ENCODE assay signal across 13 cellular contexts in the genomic region with DNA sequence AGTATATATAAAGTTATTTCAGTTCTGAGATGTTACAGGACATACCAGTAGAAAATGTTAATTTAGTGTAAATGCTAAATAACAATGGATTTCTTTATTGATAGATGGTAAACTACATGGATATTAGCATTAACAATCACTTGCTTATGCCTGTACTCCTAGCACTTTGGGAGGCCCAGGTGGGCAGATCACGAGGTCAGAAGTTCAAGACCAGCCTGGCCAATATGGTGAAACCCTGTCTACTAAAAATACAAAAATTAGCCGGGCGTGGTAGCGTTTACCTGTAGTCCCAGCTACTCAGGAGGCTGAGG. TPM values are rescaled to one million over a fixed set of nuclear protein-coding genes. Genes with fewer than 3 reads are reported as not detected.
A peak's percentile ranks its signal among the peaks of the same experiment; 100 is the strongest.
DNase-seq lines count a peak whose midpoint lies in the region; ATAC-seq and TF ChIP-seq lines count a peak whose summit lies in the region.
"Not testable (repeated sequence)": the region's sequence is repeated elsewhere in the genome, so short reads cannot be mapped to it uniquely, and the experiment has no call there.
"Had no signal": no experiment of that assay in that cellular context is flagged by ENCODE, and none has a peak within 500 bp of the region (broad histone marks: within the 10 kb centered on the region; RNA-seq: fewer than 3 reads in every experiment).

No MANE protein-coding gene starts in this region.

- not testable (repeated sequence) for H3K27me3 Mint-ChIP-seq in GM23338 (ENCODE audit: insufficient read depth, low read depth, poor library complexity); glutamatergic neuron (ENCODE audit: unreplicated experiment)

- H2AFZ ChIP-seq in GM23338; MM.1S (ENCODE audit: low read length); mammary epithelial cell (ENCODE audit: low read depth, low read length); neural cell (ENCODE audit: low read depth, low read length): not testable (repeated sequence)

- not testable (repeated sequence) for BruUV-seq in mammary epithelial cell (replicated peaks; lab: Mats Ljungman, UMichigan)

- not testable (repeated sequence) for TF ChIP-seq EP300 in neural cell (conservative IDR thresholded peaks at IDR 0.05; ENCODE audit: poor library complexity, severe bottlenecking)

- 73% methylated on average over 4 of the region's 4 CpGs for WGBS in mammary epithelial cell (ENCODE audit: low coverage, missing lambda C conversion rate)

- CTCF ChIA-PET in mammary epithelial cell (lab: Charles Lee; ENCODE audit: low non-redundant PET), result interaction anchor here (0.6 to 0.7 kb wide), 5 partner anchors 10 to 318 kb away, joined by 3 to 5 read pairs (median 3); no protein-coding TSS in a partner anchor

- dilution Hi-C loops in mammary epithelial cell (cut with HindIII; ENCODE audit: low sequenced_read_pairs), result loop anchor here (10.0 kb wide), 1 partner anchor 238 kb away; no protein-coding TSS in a partner anchor

- H3K4me3 ChIP-seq in GM23338; MM.1S (ENCODE audit: low read length); mammary epithelial cell (replicated peaks in 1 of 3; ENCODE audit: insufficient read depth in 1 of 3, low read depth in 2 of 3, low read length in 3 of 3); neural cell (ENCODE audit: low read length): not testable (repeated sequence)

- not testable (repeated sequence) for H3K9me3 ChIP-seq in MM.1S (replicated peaks; ENCODE audit: insufficient read depth, low read length); mammary epithelial cell (replicated peaks; ENCODE audit: insufficient read depth, low read length); neural cell (ENCODE audit: low read length)

- H3K4me1 Mint-ChIP-seq in GM23338, result peaks cover 36% of the 10 kb centered on the region
- not testable (repeated sequence) for H3K4me1 Mint-ChIP-seq in glutamatergic neuron (ENCODE audit: low read depth, unreplicated experiment)

- not testable (repeated sequence) for TF ChIP-seq RAD21 in neural cell (conservative IDR thresholded peaks at IDR 0.05)

- H3K4me3 Mint-ChIP-seq in GM23338; glutamatergic neuron (ENCODE audit: unreplicated experiment): not testable (repeated sequence)

- not testable (repeated sequence) for ATAC-seq in GM23338

- peak overlapping the region; percentile 95; the same call in 1 of the 2 replicates for H3K27ac Mint-ChIP-seq in GM23338
- not testable (repeated sequence) for H3K27ac Mint-ChIP-seq in glutamatergic neuron (ENCODE audit: unreplicated experiment)

- H3K36me3 Mint-ChIP-seq in GM23338 (ENCODE audit: low read depth); glutamatergic neuron (ENCODE audit: unreplicated experiment): not testable (repeated sequence)

- H3K4me2 ChIP-seq in GM23338; neural cell (ENCODE audit: low read length): not testable (repeated sequence)
- H3K4me2 ChIP-seq in MM.1S (ENCODE audit: low read depth, low read length) (0 out of 2 replicates have a peak overlapping the region, but pooled peaks have one; percentile 5), mammary epithelial cell (ENCODE audit: insufficient read depth, low read depth, low read length) (peak overlapping the region; percentile 53)

- intact Hi-C loops in mammary epithelial cell (cut with micrococcal nuclease), result not testable (repeated sequence)

- TF ChIP-seq CTCF in C4-2B (conservative IDR thresholded peaks at IDR 0.05), result peak; percentile 24
- TF ChIP-seq CTCF in GM23338 (conservative IDR thresholded peaks at IDR 0.05; ENCODE audit: low read depth in 2 of 2); MM.1S (IDR thresholded peaks at IDR 0.05; ENCODE audit: low read length); mammary epithelial cell (conservative IDR thresholded peaks at IDR 0.05 in 1 of 2, IDR thresholded peaks at IDR 0.05 in 1 of 2; ENCODE audit: extremely low read depth in 1 of 2, insufficient read depth in 1 of 2, low read depth in 1 of 2, low read length in 2 of 2): not testable (repeated sequence)
- peak; percentile 21; the same call in 1 of the 2 replicates for TF ChIP-seq CTCF in VCaP (conservative IDR thresholded peaks at IDR 0.05)
- TF ChIP-seq CTCF in glutamatergic neuron (IDR thresholded peaks at IDR 0.05; ENCODE audit: partially characterized antibody, unreplicated experiment), result peak; percentile 39
- TF ChIP-seq CTCF in neural cell (IDR thresholded peaks at IDR 0.05; ENCODE audit: poor library complexity, severe bottlenecking), result peak; percentile 4

- peaks cover 25% of the 10 kb centered on the region for H3K4me1 ChIP-seq in GM23338 (ENCODE audit: insufficient read depth)
- H3K4me1 ChIP-seq in MM.1S (ENCODE audit: low read length); mammary epithelial cell (ENCODE audit: insufficient read depth, low read length): not testable (repeated sequence)

- in situ Hi-C loops in mammary epithelial cell (cut with MboI; ENCODE audit: low sequenced_read_pairs in 2 of 2), result not testable (repeated sequence)

- H3K27ac ChIP-seq in C4-2B; MM.1S (ENCODE audit: low read length); VCaP; mammary epithelial cell (ENCODE audit: insufficient read depth, low read depth, low read length); neural cell (ENCODE audit: low read length): not testable (repeated sequence)
- H3K27ac ChIP-seq in GM23338 (ENCODE audit: low read depth), result peak overlapping the region; percentile 20; the same call in 1 of the 2 replicates

- not testable (repeated sequence) for H3K36me3 ChIP-seq in GM23338 (ENCODE audit: insufficient read depth); MM.1S (replicated peaks; ENCODE audit: insufficient read depth, low read length); mammary epithelial cell (ENCODE audit: insufficient read depth, low read length); neural cell (ENCODE audit: insufficient read depth, low read length)

- not testable (repeated sequence) for H3K27me3 ChIP-seq in GM23338 (ENCODE audit: insufficient read depth); MM.1S (replicated peaks; ENCODE audit: insufficient read depth, low read length); mammary epithelial cell (ENCODE audit: insufficient read depth, low read length); neural cell (ENCODE audit: insufficient read depth, low read depth, low read length)

- not testable (repeated sequence) for H4K20me1 ChIP-seq in GM23338 (replicated peaks; ENCODE audit: insufficient read depth); MM.1S (ENCODE audit: insufficient read depth, low read length); mammary epithelial cell (ENCODE audit: insufficient read depth, low read length); neural cell (ENCODE audit: insufficient read depth)

- DNase-seq in GM23338 (ENCODE audit: low spot score); MM.1S; mammary epithelial cell; glutamatergic neuron: not testable (repeated sequence)

- H3K9ac ChIP-seq in MM.1S (ENCODE audit: low read length); mammary epithelial cell (ENCODE audit: insufficient read depth, low read length); neural cell (ENCODE audit: low read length): not testable (repeated sequence)

- peaks cover 90% of the 10 kb centered on the region for H3K79me2 ChIP-seq in GM23338 (replicated peaks; ENCODE audit: insufficient read depth)
- H3K79me2 ChIP-seq in MM.1S (ENCODE audit: low read length), result peaks cover 93% of the 10 kb centered on the region
- H3K79me2 ChIP-seq in mammary epithelial cell (ENCODE audit: insufficient read depth, low read length), result peaks cover 90% of the 10 kb centered on the region
- H3K79me2 ChIP-seq in neural cell (replicated peaks; ENCODE audit: insufficient read depth, low read length), result peaks cover 80% of the 10 kb centered on the region

- H3F3A ChIP-seq in GM23338 (replicated peaks; ENCODE audit: low read depth); MM.1S (ENCODE audit: insufficient read depth, low read length); neural cell (ENCODE audit: insufficient read depth, low read length, poor library complexity, severe bottlenecking): not testable (repeated sequence)

- not testable (repeated sequence) for H3K9me3 Mint-ChIP-seq in GM23338; glutamatergic neuron (ENCODE audit: unreplicated experiment)

- not testable (repeated sequence) for H3K9me2 ChIP-seq in GM23338 (ENCODE audit: insufficient read depth); MM.1S (replicated peaks; ENCODE audit: insufficient read depth, low read length); neural cell (ENCODE audit: insufficient read depth, low read length)

RNA-seq across cellular contexts. Expression of a gene that starts 9.7 kb away (rescaled TPM):
- 102 and 109 TPM in 2 replicates for total RNA-seq in GM23338 (2014; rRNA removed; shearing (Covaris generic))
- polyA plus RNA-seq in GM23338 (2016; fragmentation: Nextera tagmentation; extraction: Ambion mirVana), result 88.5 and 104 TPM in 2 replicates
- 10 to 100 TPM; 52.8 to 96.7 TPM for total RNA-seq in mammary epithelial cell
- polyA plus RNA-seq in mammary epithelial cell, result 71.7 TPM
- polyA minus RNA-seq in mammary epithelial cell, result 77.7 TPM
- 34.0 TPM for total RNA-seq in glutamatergic neuron (ENCODE audit: unreplicated experiment)
- polyA plus RNA-seq in neural cell, result 126 and 136 TPM in 2 replicates
- polyA minus RNA-seq in neural cell, result 159 and 172 TPM in 2 replicates

RNA-seq across cellular contexts. Expression of a gene that starts 9.8 kb away (rescaled TPM):
- not detected in 2 replicates for total RNA-seq in GM23338 (2014; rRNA removed; shearing (Covaris generic))
- polyA plus RNA-seq in GM23338 (2016; fragmentation: Nextera tagmentation; extraction: Ambion mirVana), result not detected in 2 replicates
- total RNA-seq in mammary epithelial cell, result not detected
- 0.03 TPM for polyA plus RNA-seq in mammary epithelial cell
- not detected for polyA minus RNA-seq in mammary epithelial cell
- total RNA-seq in glutamatergic neuron (ENCODE audit: unreplicated experiment), result not detected
- not detected in 2 replicates for polyA plus RNA-seq in neural cell
- polyA minus RNA-seq in neural cell, result 0.81 TPM in 1 of 2 replicates, not detected in the other
- total RNA-seq: H4, PC-3, Right ventricle myocardium superior, RPMI7951, SJSA1 had no signal

RNA-seq across cellular contexts. Expression of a gene that starts 24.0 kb away (rescaled TPM):
- total RNA-seq in GM23338 (2014; rRNA removed; shearing (Covaris generic)), result not detected in 2 replicates
- polyA plus RNA-seq in GM23338 (2016; fragmentation: Nextera tagmentation; extraction: Ambion mirVana) (not detected in 2 replicates), mammary epithelial cell (not detected), neural cell (not detected in 2 replicates)
- total RNA-seq in mammary epithelial cell (not detected), glutamatergic neuron (ENCODE audit: unreplicated experiment) (not detected)
- polyA minus RNA-seq in mammary epithelial cell (not detected), neural cell (not detected in 2 replicates)
- total RNA-seq: H4, PC-3, Right ventricle myocardium superior, RPMI7951, SJSA1 had no signal
- polyA plus RNA-seq: AG04450 had no signal
